Comparison of ENCODE assay signal across 16 cellular contexts in genomic region chr18:28159055-28159454, GRCh38. TPM values are rescaled to one million over a fixed set of nuclear protein-coding genes. Genes with fewer than 3 reads are reported as not detected.
A peak's percentile ranks its signal among the peaks of the same experiment; 100 is the strongest.
DNase-seq lines count a peak whose midpoint lies in the region; ATAC-seq lines count a peak whose summit lies in the region.
"Had no signal": no experiment of that assay in that cellular context is flagged by ENCODE, and none has a peak within 500 bp of the region (broad histone marks: within the 10 kb centered on the region; RNA-seq: fewer than 3 reads in every experiment).

No MANE protein-coding gene starts in this region.

- DNase-seq in COR-L47 (lab: John Stamatoyannopoulos, UW), result peak; percentile 56
- peak; percentile 11 for DNase-seq in HT1080 (ENCODE audit: low read depth)
- DNase-seq in cerebellum (ENCODE audit: low spot score), result peak; percentile 82
- DNase-seq in islet precursor cell, result peak; percentile 63
- DNase-seq in ACHN, result no peak
- DNase-seq in COLO829 (ENCODE audit: low spot score), result no peak
- DNase-seq: activated CD8-positive, alpha-beta T cell treated with anti-CD3 and anti-CD28 coated beads for 36 hours; activated T-cell treated with anti-CD3 and anti-CD28 coated beads, Interleukin-2, amount 50 U/mL, for 48 hours; BE2C; brain microvascular endothelial cell; NCI-H2107; spleen; T-helper 1 cell had no signal

- no peak for ATAC-seq in GM19452 (IDR thresholded peaks at IDR 0.05; ENCODE audit: unreplicated experiment)
- ATAC-seq in HG03460 (IDR thresholded peaks at IDR 0.05; ENCODE audit: unreplicated experiment), result no peak
- ATAC-seq: activated CD8-positive, alpha-beta T cell treated with anti-CD3 and anti-CD28 coated beads for 36 hours; activated naive CD4-positive, alpha-beta T cell treated with anti-CD3 and anti-CD28 coated beads, Interleukin-2, amount 50 U/mL, for 72 hours had no signal

- in situ Hi-C loops in ACHN (cut with HindIII; ENCODE audit: low pct_ligation_motif_present, low pct_unique_long_range_greater_than_20kb, low sequenced_read_pairs), result no loop called here

RNA-seq across cellular contexts. Expression of gene CDH2, which starts 17.9 kb away (rescaled TPM):
- total RNA-seq in HT1080 (2014; rRNA removed; shearing (Covaris generic)), result 49.4 and 60.4 TPM in 2 replicates
- 52.7 and 65.7 TPM in 2 replicates for polyA plus RNA-seq in HT1080 (2015; cell fraction: cytosol; rRNA removed)
- polyA plus RNA-seq in HT1080 (2015; cell fraction: nucleus; rRNA removed), result 175 and 178 TPM in 2 replicates
- 134 TPM for total RNA-seq in cerebellum

Comparison
In these comparisons a context has a peak if more than half of its experiments do, and no peak if none do; other contexts are left out.
1. DNase-seq: peak in COR-L47 (single experiment), HT1080 (single experiment), cerebellum (single experiment) and islet precursor cell (single experiment); none in ACHN (single experiment) and COLO829 (single experiment).